In genomic region chr16:30996324-30996999, GRCh38 we compare ENCODE assay signal across 1 cellular context.
TF ChIP-seq lines count a peak whose summit lies in the region.

No MANE protein-coding gene starts in this region.

TF ChIP-seq in GM23338, 12 proteins besides CTCF, POLR2A, EP300 and RAD21 (continued from another document):
- TF ChIP-seq ETS1 (IDR thresholded peaks at IDR 0.05) (no peak), NANOG (IDR thresholded peaks at IDR 0.05; ENCODE audit: borderline replicate concordance) (no peak), POLR2AphosphoS5 (IDR thresholded peaks at IDR 0.05; ENCODE audit: low read depth) (no peak), JUNB (IDR thresholded peaks at IDR 0.05; ENCODE audit: unreplicated experiment) (no peak), CREB1 (CRISPR knock-in tag; IDR thresholded peaks at IDR 0.05; ENCODE audit: low read depth) (no peak)
- TF ChIP-seq, protein P1, sequence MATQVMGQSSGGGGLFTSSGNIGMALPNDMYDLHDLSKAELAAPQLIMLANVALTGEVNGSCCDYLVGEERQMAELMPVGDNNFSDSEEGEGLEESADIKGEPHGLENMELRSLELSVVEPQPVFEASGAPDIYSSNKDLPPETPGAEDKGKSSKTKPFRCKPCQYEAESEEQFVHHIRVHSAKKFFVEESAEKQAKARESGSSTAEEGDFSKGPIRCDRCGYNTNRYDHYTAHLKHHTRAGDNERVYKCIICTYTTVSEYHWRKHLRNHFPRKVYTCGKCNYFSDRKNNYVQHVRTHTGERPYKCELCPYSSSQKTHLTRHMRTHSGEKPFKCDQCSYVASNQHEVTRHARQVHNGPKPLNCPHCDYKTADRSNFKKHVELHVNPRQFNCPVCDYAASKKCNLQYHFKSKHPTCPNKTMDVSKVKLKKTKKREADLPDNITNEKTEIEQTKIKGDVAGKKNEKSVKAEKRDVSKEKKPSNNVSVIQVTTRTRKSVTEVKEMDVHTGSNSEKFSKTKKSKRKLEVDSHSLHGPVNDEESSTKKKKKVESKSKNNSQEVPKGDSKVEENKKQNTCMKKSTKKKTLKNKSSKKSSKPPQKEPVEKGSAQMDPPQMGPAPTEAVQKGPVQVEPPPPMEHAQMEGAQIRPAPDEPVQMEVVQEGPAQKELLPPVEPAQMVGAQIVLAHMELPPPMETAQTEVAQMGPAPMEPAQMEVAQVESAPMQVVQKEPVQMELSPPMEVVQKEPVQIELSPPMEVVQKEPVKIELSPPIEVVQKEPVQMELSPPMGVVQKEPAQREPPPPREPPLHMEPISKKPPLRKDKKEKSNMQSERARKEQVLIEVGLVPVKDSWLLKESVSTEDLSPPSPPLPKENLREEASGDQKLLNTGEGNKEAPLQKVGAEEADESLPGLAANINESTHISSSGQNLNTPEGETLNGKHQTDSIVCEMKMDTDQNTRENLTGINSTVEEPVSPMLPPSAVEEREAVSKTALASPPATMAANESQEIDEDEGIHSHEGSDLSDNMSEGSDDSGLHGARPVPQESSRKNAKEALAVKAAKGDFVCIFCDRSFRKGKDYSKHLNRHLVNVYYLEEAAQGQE (IDR thresholded peaks at IDR 0.05; ENCODE audit: unreplicated experiment): no peak
